ENCODE assay signal across 30 cellular contexts in genomic region chr6:155147958-155148663, GRCh38.
A peak's percentile ranks its signal among the peaks of the same experiment; 100 is the strongest.
DNase-seq lines count a peak whose midpoint lies in the region; ATAC-seq, FAIRE-seq and TF ChIP-seq lines count a peak whose summit lies in the region.
"Had no signal": no experiment of that assay in that cellular context is flagged by ENCODE, and none has a peak within 500 bp of the region (broad histone marks: within the 10 kb centered on the region; RNA-seq: fewer than 3 reads in every experiment).

No MANE protein-coding gene starts in this region.

- H2BK15ac ChIP-seq in H9 (ENCODE audit: low read depth, low read length): no peak overlapping the region

- ATAC-seq in K562 (no peak), GM18858 (IDR thresholded peaks at IDR 0.05; ENCODE audit: unreplicated experiment) (no peak)
- ATAC-seq: activated CD4-positive, CD25-positive, alpha-beta regulatory T cell treated with anti-CD3 and anti-CD28 coated beads, Interleukin-2, amount 50 U/mL, for 24 hours; left lung; T-cell had no signal

- H3K36me3 Mint-ChIP-seq in H9 (ENCODE audit: insufficient read depth in 1 of 3, low read depth in 3 of 3) (peaks cover 5 to 25% (median 8%) of the 10 kb centered on the region in 3 experiments; a peak in 6 of 7 replicates), neural progenitor cell (peaks cover 23% of the 10 kb centered on the region)
- H3K36me3 Mint-ChIP-seq: T-cell had no signal

- H3K4me3 Mint-ChIP-seq in H9: no peak overlapping the region
- no peak overlapping the region for H3K4me3 Mint-ChIP-seq in neural progenitor cell
- H3K4me3 Mint-ChIP-seq: dendritic cell treated with granulocyte-macrophage colony-stimulating factor and Interleukin-4, amounts not matched to agents 40 ng/mL and 50 ng/mL, for 4 days; immature natural killer cell; T-cell had no signal

- no peak overlapping the region for H3K4ac ChIP-seq in H9 (ENCODE audit: low read depth, low read length)

- no peak overlapping the region for H2BK120ac ChIP-seq in H9 (ENCODE audit: low read depth, low read length, poor library complexity, severe bottlenecking)

- H3K9me3 Mint-ChIP-seq in H9 (no peaks in the 10 kb centered on the region), neural progenitor cell (no peaks in the 10 kb centered on the region)
- H3K9me3 Mint-ChIP-seq: dendritic cell treated with granulocyte-macrophage colony-stimulating factor and Interleukin-4, amounts not matched to agents 40 ng/mL and 50 ng/mL, for 4 days; immature natural killer cell; T-cell had no signal

- H3F3A ChIP-seq in neural progenitor cell (ENCODE audit: low read depth): peaks cover 4% of the 10 kb centered on the region

- no peak overlapping the region for H4K91ac ChIP-seq in H9 (ENCODE audit: insufficient read length, low read depth, low read length)

- H4K20me1 ChIP-seq in H9 (ENCODE audit: control insufficient read depth, insufficient read depth, insufficient read length) (peaks cover 3% of the 10 kb centered on the region), K562 (replicated peaks; ENCODE audit: control insufficient read depth, insufficient read depth, low read length) (no peaks in the 10 kb centered on the region), neural progenitor cell (ENCODE audit: low read depth) (peaks cover 3% of the 10 kb centered on the region)

- no peak overlapping the region for H3K27ac ChIP-seq in H9 (ENCODE audit: insufficient read length, low read depth, low read length)
- H3K27ac ChIP-seq in HUES64 (ENCODE audit: low read depth, low read length): peak overlapping the region; percentile 31; the same call in 1 of the 2 replicates
- no peak overlapping the region for H3K27ac ChIP-seq in K562 (ENCODE audit: extremely low read depth, low read depth, low read length)
- no peak overlapping the region for H3K27ac ChIP-seq in neural progenitor cell
- H3K27ac ChIP-seq: cardiac muscle cell, esophagus squamous epithelium, hepatocyte, left lung, prostate gland, thyroid gland, vagina had no signal

- H2BK5ac ChIP-seq in H9 (ENCODE audit: insufficient read length, low read length): no peak overlapping the region

- no peaks in the 10 kb centered on the region for H3K9me3 ChIP-seq in H9 (ENCODE audit: control insufficient read depth, low read depth, low read length)
- no peaks in the 10 kb centered on the region for H3K9me3 ChIP-seq in HUES64 (ENCODE audit: insufficient read depth, low read depth, low read length)
- H3K9me3 ChIP-seq in K562 (replicated peaks; ENCODE audit: control insufficient read depth, insufficient read depth, low read depth, low read length): no peaks in the 10 kb centered on the region
- H3K9me3 ChIP-seq in neural progenitor cell (ENCODE audit: low read depth): no peaks in the 10 kb centered on the region
- H3K9me3 ChIP-seq: esophagus squamous epithelium, left lung, prostate gland, thyroid gland, vagina had no signal

- CTCF ChIA-PET in K562 (lab: Yijun Ruan, JAX; ENCODE audit: low intra/inter-chr PET ratio): no interaction called here

- H3K36me3 ChIP-seq in HUES64 (ENCODE audit: insufficient read depth, low read length) (peaks cover 2% of the 10 kb centered on the region; the same call in 1 of the 2 replicates), K562 (ENCODE audit: control insufficient read depth, insufficient read depth, low read length) (no peaks in the 10 kb centered on the region), neural progenitor cell (no peaks in the 10 kb centered on the region)
- H3K36me3 ChIP-seq: cardiac muscle cell, esophagus squamous epithelium, left lung, prostate gland, thyroid gland, vagina had no signal

- no peaks in the 10 kb centered on the region for H3K79me2 ChIP-seq in H9 (ENCODE audit: insufficient read depth, low read length)
- no peaks in the 10 kb centered on the region for H3K79me2 ChIP-seq in K562 (ENCODE audit: control insufficient read depth, insufficient read depth, low read length)
- H3K79me2 ChIP-seq in neural progenitor cell (ENCODE audit: low read depth): no peaks in the 10 kb centered on the region
- H3K79me2 ChIP-seq: hepatocyte had no signal

- H3K4me2 ChIP-seq in H9 (ENCODE audit: insufficient read depth, insufficient read length, low read length): no peak overlapping the region
- H3K4me2 ChIP-seq in K562 (ENCODE audit: insufficient read depth, low read length): no peak overlapping the region
- H3K4me2 ChIP-seq in neural progenitor cell: no peak overlapping the region
- H3K4me2 ChIP-seq: hepatocyte had no signal

- TF ChIP-seq CTCF in H9 (conservative IDR thresholded peaks at IDR 0.05): no peak
- TF ChIP-seq CTCF in K562 (IDR thresholded peaks at IDR 0.05 in 2 of 3, conservative IDR thresholded peaks at IDR 0.05 in 1 of 3; ENCODE audit: insufficient read depth in 2 of 3, low read depth in 1 of 3, low read length in 3 of 3): no peak
- no peak for TF ChIP-seq CTCF in neural progenitor cell (IDR thresholded peaks at IDR 0.05)

- H2BK20ac ChIP-seq in H9 (ENCODE audit: low read depth, low read length, poor library complexity, severe bottlenecking): no peak overlapping the region

- no peak overlapping the region for H3K4me3 ChIP-seq in HUES64 (ENCODE audit: low read length)
- H3K4me3 ChIP-seq in K562: no peak overlapping the region
- no peak overlapping the region for H3K4me3 ChIP-seq in neural progenitor cell
- H3K4me3 ChIP-seq: cardiac muscle cell, esophagus squamous epithelium, hepatocyte, left lung, prostate gland, thyroid gland, vagina had no signal

- peaks cover 14% of the 10 kb centered on the region for H3K4me1 ChIP-seq in H9 (ENCODE audit: insufficient read depth, low read length)
- peaks cover 42% of the 10 kb centered on the region for H3K4me1 ChIP-seq in HUES64 (ENCODE audit: insufficient read depth, low read length)
- H3K4me1 ChIP-seq in K562 (replicated peaks in 1 of 2; ENCODE audit: control insufficient read depth in 2 of 2, insufficient read depth in 2 of 2, low read length in 2 of 2): 0 out of 5 replicates have a peak, but pooled peaks cover 0 to 3% of the 10 kb centered on the region in 2 experiments
- H3K4me1 ChIP-seq in neural progenitor cell: peaks cover 18% of the 10 kb centered on the region
- H3K4me1 ChIP-seq: prostate gland had no signal

- H3K18ac ChIP-seq in H9 (ENCODE audit: insufficient read length, low read depth, low read length): no peak overlapping the region

- H3K27ac Mint-ChIP-seq in H9 (peak overlapping the region in 2 of 3 experiments; percentile 77 to 85; a peak in 5 of 7 replicates), neural progenitor cell (peak overlapping the region; percentile 15)
- H3K27ac Mint-ChIP-seq: dendritic cell treated with granulocyte-macrophage colony-stimulating factor and Interleukin-4, amounts not matched to agents 40 ng/mL and 50 ng/mL, for 4 days; immature natural killer cell; T-cell had no signal

- no peaks in the 10 kb centered on the region for H3K23me2 ChIP-seq in H9 (ENCODE audit: insufficient read length, low read depth, low read length, poor library complexity, severe bottlenecking)

- H4K5ac ChIP-seq in H9 (ENCODE audit: insufficient read length, low read depth, low read length): no peak overlapping the region

- H3K27me3 Mint-ChIP-seq in H9 (ENCODE audit: low read depth): no peaks in the 10 kb centered on the region
- no peaks in the 10 kb centered on the region for H3K27me3 Mint-ChIP-seq in neural progenitor cell (ENCODE audit: insufficient read depth, low read depth)
- H3K27me3 Mint-ChIP-seq: dendritic cell treated with granulocyte-macrophage colony-stimulating factor and Interleukin-4, amounts not matched to agents 40 ng/mL and 50 ng/mL, for 4 days; T-cell had no signal

- no peaks in the 10 kb centered on the region for H3K9me1 ChIP-seq in K562 (ENCODE audit: control insufficient read depth, insufficient read depth, low read length)

- no peak overlapping the region for H2AK5ac ChIP-seq in H9 (ENCODE audit: insufficient read length, low read length)

- no peak for TF ChIP-seq POLR2A in K562 (conservative IDR thresholded peaks at IDR 0.05)

- no peak for FAIRE-seq in K562 (lab: Jason Lieb, UNC)
- FAIRE-seq: frontal cortex had no signal

- no peak overlapping the region for H2BK12ac ChIP-seq in H9 (ENCODE audit: insufficient read length, low read depth, low read length)

- H3K4me1 Mint-ChIP-seq in H9 (peaks cover 63 to 69% of the 10 kb centered on the region in 2 experiments), neural progenitor cell (peaks cover 37% of the 10 kb centered on the region)

- intact Hi-C loops in K562 (cut with micrococcal nuclease): no loop called here

- H3K9ac ChIP-seq in H9 (ENCODE audit: extremely low read depth, insufficient read length, low read length) (no peak overlapping the region), HUES64 (ENCODE audit: low read depth, low read length) (no peak overlapping the region), K562 (ENCODE audit: insufficient read depth in 1 of 2, low read depth in 2 of 2, low read length in 2 of 2) (no peak overlapping the region), neural progenitor cell (no peak overlapping the region)

- TF ChIP-seq EP300 in K562 (IDR thresholded peaks at IDR 0.05; ENCODE audit: low read length): no peak

- in situ Hi-C loops in K562 (cut with MboI): no loop called here

- no peak for TF ChIP-seq RAD21 in K562 (CRISPR knock-in tag; conservative IDR thresholded peaks at IDR 0.05 in 1 of 2, IDR thresholded peaks at IDR 0.05 in 1 of 2)

- no peak overlapping the region for H2AFZ ChIP-seq in H9 (ENCODE audit: low read length)
- H2AFZ ChIP-seq in K562 (ENCODE audit: low read depth, low read length): no peak overlapping the region
- no peak overlapping the region for H2AFZ ChIP-seq in neural progenitor cell (replicated peaks)
- H2AFZ ChIP-seq: hepatocyte had no signal

- no peak overlapping the region for H3K23ac ChIP-seq in H9 (ENCODE audit: insufficient read length, low read depth, low read length)

- no peak overlapping the region for H4K8ac ChIP-seq in H9 (replicated peaks; ENCODE audit: insufficient read length, low read depth, low read length)

- DNase-seq in H9 (no peak), K562 (ENCODE audit: extremely low read depth in 1 of 4, low spot score in 3 of 4) (no peak), neural progenitor cell (ENCODE audit: low spot score) (no peak), NCI-H1092 (lab: John Stamatoyannopoulos, UW) (no peak), retina (no peak)
- DNase-seq in stimulated activated CD4-positive, alpha-beta T cell treated with anti-CD3 and anti-CD28 coated beads, Interleukin-4, amount 100 ng/mL, for 24 hours: no peak
- DNase-seq: activated naive CD4-positive, alpha-beta T cell treated with anti-CD3 and anti-CD28 coated beads, Interleukin-2, amount 50 U/mL, for 16 hours; DMS79; esophagus squamous epithelium; HCEC 1CT; immature natural killer cell; Kasumi-1; left lung; mesenchymal stem cell; NCI-H1694; NCI-H2171; NCI-H510A treated with DMSO at 0.1 percent for 48 hours; Right ventricle myocardium superior; stimulated activated naive CD4-positive, alpha-beta T cell treated with Interleukin-2 at 50 U/mL for 16 hours; T-cell; thyroid gland had no signal

- H3K14ac ChIP-seq in H9 (ENCODE audit: insufficient read depth, low read length): no peak overlapping the region

- no TSS peak for BruUV-seq in K562 (replicated peaks; lab: Mats Ljungman, UMichigan)

- H3K27me3 ChIP-seq in H9 (ENCODE audit: insufficient read depth, low read length) (no peaks in the 10 kb centered on the region), HUES64 (ENCODE audit: insufficient read depth, low read length) (no peaks in the 10 kb centered on the region), K562 (ENCODE audit: control insufficient read depth in 2 of 2, insufficient read depth in 2 of 2, low read length in 2 of 2) (peaks cover 22 to 48% of the 10 kb centered on the region in 2 experiments), neural progenitor cell (no peaks in the 10 kb centered on the region)
- H3K27me3 ChIP-seq: esophagus squamous epithelium, hepatocyte, left lung, thyroid gland, vagina had no signal

- no peak overlapping the region for H3K56ac ChIP-seq in H9 (ENCODE audit: insufficient read length, low read depth, low read length)

- POLR2A ChIA-PET in K562 (lab: Yijun Ruan, JAX): no interaction called here

- no CpG with 5 or more reads among the region's 7 CpGs for whole genome bisulfite sequencing in H9 (ENCODE audit: extremely low coverage, insufficient read length, low lambda C conversion rate)
- 96% methylated on average over 7 of the region's 7 CpGs for WGBS in HUES64
- WGBS in K562 (ENCODE audit: insufficient coverage, low coverage, missing lambda C conversion rate): 5% methylated on average over 7 of the region's 7 CpGs

- no peak overlapping the region for H3T11ph ChIP-seq in H9 (ENCODE audit: low read length)

- no peaks in the 10 kb centered on the region for H3K79me1 ChIP-seq in H9 (ENCODE audit: insufficient read depth, low read depth, low read length, poor library complexity, severe bottlenecking)
